1 cellular context compared by ENCODE assay signal in the genomic region with DNA sequence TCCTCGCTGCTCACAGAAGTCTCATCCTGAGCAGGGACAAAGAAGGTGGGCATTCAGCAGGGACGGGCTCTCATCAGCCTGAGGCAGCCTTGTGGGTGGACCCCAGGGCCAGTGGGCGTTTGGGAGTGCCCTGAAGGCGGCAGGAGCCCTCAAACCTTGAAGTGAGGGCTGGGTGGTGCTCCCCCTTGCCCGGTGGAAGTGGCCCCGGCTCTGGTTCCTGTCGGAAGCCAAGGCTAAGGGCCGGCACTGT.
TF ChIP-seq lines count a peak whose summit lies in the region.

No MANE protein-coding gene starts in this region.

TF ChIP-seq in GM23338, 12 proteins besides CTCF, POLR2A, EP300 and RAD21 (continued from another document):
- TF ChIP-seq, protein P1, sequence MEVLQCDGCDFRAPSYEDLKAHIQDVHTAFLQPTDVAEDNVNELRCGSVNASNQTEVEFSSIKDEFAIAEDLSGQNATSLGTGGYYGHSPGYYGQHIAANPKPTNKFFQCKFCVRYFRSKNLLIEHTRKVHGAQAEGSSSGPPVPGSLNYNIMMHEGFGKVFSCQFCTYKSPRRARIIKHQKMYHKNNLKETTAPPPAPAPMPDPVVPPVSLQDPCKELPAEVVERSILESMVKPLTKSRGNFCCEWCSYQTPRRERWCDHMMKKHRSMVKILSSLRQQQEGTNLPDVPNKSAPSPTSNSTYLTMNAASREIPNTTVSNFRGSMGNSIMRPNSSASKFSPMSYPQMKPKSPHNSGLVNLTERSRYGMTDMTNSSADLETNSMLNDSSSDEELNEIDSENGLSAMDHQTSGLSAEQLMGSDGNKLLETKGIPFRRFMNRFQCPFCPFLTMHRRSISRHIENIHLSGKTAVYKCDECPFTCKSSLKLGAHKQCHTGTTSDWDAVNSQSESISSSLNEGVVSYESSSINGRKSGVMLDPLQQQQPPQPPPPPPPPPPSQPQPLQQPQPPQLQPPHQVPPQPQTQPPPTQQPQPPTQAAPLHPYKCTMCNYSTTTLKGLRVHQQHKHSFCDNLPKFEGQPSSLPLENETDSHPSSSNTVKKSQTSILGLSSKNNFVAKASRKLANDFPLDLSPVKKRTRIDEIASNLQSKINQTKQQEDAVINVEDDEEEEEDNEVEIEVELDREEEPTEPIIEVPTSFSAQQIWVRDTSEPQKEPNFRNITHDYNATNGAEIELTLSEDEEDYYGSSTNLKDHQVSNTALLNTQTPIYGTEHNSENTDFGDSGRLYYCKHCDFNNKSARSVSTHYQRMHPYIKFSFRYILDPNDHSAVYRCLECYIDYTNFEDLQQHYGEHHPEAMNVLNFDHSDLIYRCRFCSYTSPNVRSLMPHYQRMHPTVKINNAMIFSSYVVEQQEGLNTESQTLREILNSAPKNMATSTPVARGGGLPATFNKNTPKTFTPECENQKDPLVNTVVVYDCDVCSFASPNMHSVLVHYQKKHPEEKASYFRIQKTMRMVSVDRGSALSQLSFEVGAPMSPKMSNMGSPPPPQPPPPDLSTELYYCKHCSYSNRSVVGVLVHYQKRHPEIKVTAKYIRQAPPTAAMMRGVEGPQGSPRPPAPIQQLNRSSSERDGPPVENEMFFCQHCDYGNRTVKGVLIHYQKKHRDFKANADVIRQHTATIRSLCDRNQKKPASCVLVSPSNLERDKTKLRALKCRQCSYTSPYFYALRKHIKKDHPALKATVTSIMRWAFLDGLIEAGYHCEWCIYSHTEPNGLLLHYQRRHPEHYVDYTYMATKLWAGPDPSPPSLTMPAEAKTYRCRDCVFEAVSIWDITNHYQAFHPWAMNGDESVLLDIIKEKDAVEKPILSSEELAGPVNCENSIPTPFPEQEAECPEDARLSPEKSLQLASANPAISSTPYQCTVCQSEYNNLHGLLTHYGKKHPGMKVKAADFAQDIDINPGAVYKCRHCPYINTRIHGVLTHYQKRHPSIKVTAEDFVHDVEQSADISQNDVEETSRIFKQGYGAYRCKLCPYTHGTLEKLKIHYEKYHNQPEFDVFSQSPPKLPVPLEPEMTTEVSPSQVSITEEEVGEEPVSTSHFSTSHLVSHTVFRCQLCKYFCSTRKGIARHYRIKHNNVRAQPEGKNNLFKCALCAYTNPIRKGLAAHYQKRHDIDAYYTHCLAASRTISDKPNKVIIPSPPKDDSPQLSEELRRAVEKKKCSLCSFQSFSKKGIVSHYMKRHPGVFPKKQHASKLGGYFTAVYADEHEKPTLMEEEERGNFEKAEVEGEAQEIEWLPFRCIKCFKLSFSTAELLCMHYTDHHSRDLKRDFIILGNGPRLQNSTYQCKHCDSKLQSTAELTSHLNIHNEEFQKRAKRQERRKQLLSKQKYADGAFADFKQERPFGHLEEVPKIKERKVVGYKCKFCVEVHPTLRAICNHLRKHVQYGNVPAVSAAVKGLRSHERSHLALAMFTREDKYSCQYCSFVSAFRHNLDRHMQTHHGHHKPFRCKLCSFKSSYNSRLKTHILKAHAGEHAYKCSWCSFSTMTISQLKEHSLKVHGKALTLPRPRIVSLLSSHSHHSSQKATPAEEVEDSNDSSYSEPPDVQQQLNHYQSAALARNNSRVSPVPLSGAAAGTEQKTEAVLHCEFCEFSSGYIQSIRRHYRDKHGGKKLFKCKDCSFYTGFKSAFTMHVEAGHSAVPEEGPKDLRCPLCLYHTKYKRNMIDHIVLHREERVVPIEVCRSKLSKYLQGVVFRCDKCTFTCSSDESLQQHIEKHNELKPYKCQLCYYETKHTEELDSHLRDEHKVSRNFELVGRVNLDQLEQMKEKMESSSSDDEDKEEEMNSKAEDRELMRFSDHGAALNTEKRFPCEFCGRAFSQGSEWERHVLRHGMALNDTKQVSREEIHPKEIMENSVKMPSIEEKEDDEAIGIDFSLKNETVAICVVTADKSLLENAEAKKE (CRISPR knock-in tag; IDR thresholded peaks at IDR 0.05) = no peak
- TF ChIP-seq, protein P2, sequence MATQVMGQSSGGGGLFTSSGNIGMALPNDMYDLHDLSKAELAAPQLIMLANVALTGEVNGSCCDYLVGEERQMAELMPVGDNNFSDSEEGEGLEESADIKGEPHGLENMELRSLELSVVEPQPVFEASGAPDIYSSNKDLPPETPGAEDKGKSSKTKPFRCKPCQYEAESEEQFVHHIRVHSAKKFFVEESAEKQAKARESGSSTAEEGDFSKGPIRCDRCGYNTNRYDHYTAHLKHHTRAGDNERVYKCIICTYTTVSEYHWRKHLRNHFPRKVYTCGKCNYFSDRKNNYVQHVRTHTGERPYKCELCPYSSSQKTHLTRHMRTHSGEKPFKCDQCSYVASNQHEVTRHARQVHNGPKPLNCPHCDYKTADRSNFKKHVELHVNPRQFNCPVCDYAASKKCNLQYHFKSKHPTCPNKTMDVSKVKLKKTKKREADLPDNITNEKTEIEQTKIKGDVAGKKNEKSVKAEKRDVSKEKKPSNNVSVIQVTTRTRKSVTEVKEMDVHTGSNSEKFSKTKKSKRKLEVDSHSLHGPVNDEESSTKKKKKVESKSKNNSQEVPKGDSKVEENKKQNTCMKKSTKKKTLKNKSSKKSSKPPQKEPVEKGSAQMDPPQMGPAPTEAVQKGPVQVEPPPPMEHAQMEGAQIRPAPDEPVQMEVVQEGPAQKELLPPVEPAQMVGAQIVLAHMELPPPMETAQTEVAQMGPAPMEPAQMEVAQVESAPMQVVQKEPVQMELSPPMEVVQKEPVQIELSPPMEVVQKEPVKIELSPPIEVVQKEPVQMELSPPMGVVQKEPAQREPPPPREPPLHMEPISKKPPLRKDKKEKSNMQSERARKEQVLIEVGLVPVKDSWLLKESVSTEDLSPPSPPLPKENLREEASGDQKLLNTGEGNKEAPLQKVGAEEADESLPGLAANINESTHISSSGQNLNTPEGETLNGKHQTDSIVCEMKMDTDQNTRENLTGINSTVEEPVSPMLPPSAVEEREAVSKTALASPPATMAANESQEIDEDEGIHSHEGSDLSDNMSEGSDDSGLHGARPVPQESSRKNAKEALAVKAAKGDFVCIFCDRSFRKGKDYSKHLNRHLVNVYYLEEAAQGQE (IDR thresholded peaks at IDR 0.05; ENCODE audit: unreplicated experiment) = no peak
- TF ChIP-seq EZH2phosphoT487 (IDR thresholded peaks at IDR 0.05; ENCODE audit: unreplicated experiment) (no peak), ZNF114 (CRISPR knock-in tag; IDR thresholded peaks at IDR 0.05) (no peak), NANOG (IDR thresholded peaks at IDR 0.05; ENCODE audit: borderline replicate concordance) (no peak), JUNB (IDR thresholded peaks at IDR 0.05; ENCODE audit: unreplicated experiment) (no peak)
- TF ChIP-seq, protein P3, sequence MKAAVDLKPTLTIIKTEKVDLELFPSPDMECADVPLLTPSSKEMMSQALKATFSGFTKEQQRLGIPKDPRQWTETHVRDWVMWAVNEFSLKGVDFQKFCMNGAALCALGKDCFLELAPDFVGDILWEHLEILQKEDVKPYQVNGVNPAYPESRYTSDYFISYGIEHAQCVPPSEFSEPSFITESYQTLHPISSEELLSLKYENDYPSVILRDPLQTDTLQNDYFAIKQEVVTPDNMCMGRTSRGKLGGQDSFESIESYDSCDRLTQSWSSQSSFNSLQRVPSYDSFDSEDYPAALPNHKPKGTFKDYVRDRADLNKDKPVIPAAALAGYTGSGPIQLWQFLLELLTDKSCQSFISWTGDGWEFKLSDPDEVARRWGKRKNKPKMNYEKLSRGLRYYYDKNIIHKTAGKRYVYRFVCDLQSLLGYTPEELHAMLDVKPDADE (IDR thresholded peaks at IDR 0.05) = no peak
